Comparison of ENCODE assay signal across 15 cellular contexts in genomic region chrX:145247203-145247602, GRCh38. TPM values are rescaled to one million over a fixed set of nuclear protein-coding genes. Genes with fewer than 3 reads are reported as not detected.
"Had no signal": no experiment of that assay in that cellular context is flagged by ENCODE, and none has a peak within 500 bp of the region (broad histone marks: within the 10 kb centered on the region; RNA-seq: fewer than 3 reads in every experiment).

Gene SPANXN1, plus strand, starts transcription at chrX:145247503. Its CDS starts 84 bp downstream, at chrX:145247587.

RNA-seq across cellular contexts. Expression of gene SPANXN1, which starts in this region (rescaled TPM):
- total RNA-seq: stomach, subcutaneous adipose tissue, suprapubic skin, temporal lobe, thoracic aorta, thyroid gland, tibial nerve, transverse colon, upper lobe of left lung, upper lobe of right lung, ureter, urinary bladder, uterus, vagina had no signal
- polyA plus RNA-seq: stomach, thymus, urinary bladder had no signal
